8 cellular contexts compared by ENCODE assay signal in genomic region chr6:127484207-127484858, GRCh38. TPM values are rescaled to one million over a fixed set of nuclear protein-coding genes. Genes with fewer than 3 reads are reported as not detected.
DNase-seq lines count a peak whose midpoint lies in the region; ATAC-seq, FAIRE-seq and TF ChIP-seq lines count a peak whose summit lies in the region.

No MANE protein-coding gene starts in this region.

- H3K4me3 ChIP-seq in Karpas-422 (ENCODE audit: low read length) (no peak overlapping the region), GM12878 (peak overlapping the region; percentile 9; the same call in 1 of the 2 replicates)

- H3K27me3 ChIP-seq in Karpas-422 (ENCODE audit: low read length) (no peaks in the 10 kb centered on the region), GM12878 (replicated peaks in 1 of 2; ENCODE audit: control insufficient read depth in 2 of 2, insufficient read depth in 2 of 2, low read length in 1 of 2) (no peaks in the 10 kb centered on the region)

- TF ChIP-seq POLR2A in GM12878 (IDR thresholded peaks at IDR 0.05; ENCODE audit: low read depth, low read length), result no peak

- POLR2A ChIA-PET in GM12878 (lab: Charles Lee), result interaction anchor here (0.8 to 1.1 kb wide), 4 partner anchors 14 to 32 kb away, joined by 3 to 7 read pairs (median 4); no protein-coding TSS in a partner anchor

- BruUV-seq in GM12878 (replicated peaks; lab: Mats Ljungman, UMichigan), result no TSS peak

- 0% methylated on average over 3 of the region's 3 CpGs for WGBS in GM12878 (ENCODE audit: insufficient coverage, insufficient replicate concordance, low lambda C conversion rate, missing lambda C conversion rate)

- CTCF ChIA-PET in GM12878 (lab: Yijun Ruan, JAX), result interaction anchor here (0.7 to 2.6 kb wide), 9 partner anchors 14 to 218 kb away, joined by 3 to 20 read pairs (median 3); partner anchors contain the start of genes KIAA0408 and RNF146

- no peak for TF ChIP-seq RAD21 in GM12878 (IDR thresholded peaks at IDR 0.05; ENCODE audit: insufficient read depth, low read depth, low read length)

- TF ChIP-seq EP300 in GM12878 (IDR thresholded peaks at IDR 0.05; ENCODE audit: borderline replicate concordance in 1 of 2, control insufficient read depth in 1 of 2, low read depth in 2 of 2, low read length in 2 of 2), result no peak; a peak in 1 of 4 replicates

- H3K36me3 ChIP-seq in Karpas-422 (ENCODE audit: insufficient read depth, low read length), result no peaks in the 10 kb centered on the region
- H3K36me3 ChIP-seq in GM12878 (ENCODE audit: control insufficient read depth in 2 of 2, insufficient read depth in 2 of 2, low read length in 1 of 2), result no peaks in the 10 kb centered on the region

- H3K4me2 ChIP-seq in Karpas-422 (ENCODE audit: low read depth, low read length, poor library complexity, severe bottlenecking) (peak overlapping the region; percentile 43), GM12878 (ENCODE audit: control insufficient read depth, insufficient read depth) (peak overlapping the region; percentile 54)

- ATAC-seq in GM18517 (IDR thresholded peaks at IDR 0.05; ENCODE audit: unreplicated experiment) (peak; percentile 99), GM12878 (peak; percentile 98), Right ventricle myocardium inferior (no peak)

- RAD21 ChIA-PET in GM12878 (lab: Charles Lee; ENCODE audit: unreplicated experiment), result interaction anchor here (0.8 to 1.8 kb wide), 12 partner anchors 13 to 221 kb away, joined by 3 to 9 read pairs (median 3); no protein-coding TSS in a partner anchor

- in situ Hi-C loops in GM12878 (cut with MboI), result no loop called here

- intact Hi-C loops in GM12878 (cut with micrococcal nuclease; ENCODE audit: unreplicated experiment), result no loop called here
- intact Hi-C loops in Right ventricle myocardium inferior (cut with DNase I), result no loop called here

- peak; percentile 34 for DNase-seq in H4 (ENCODE audit: low spot score)
- DNase-seq in Karpas-422, result no peak
- peak; percentile 39 for DNase-seq in GM12878 (ENCODE audit: low read depth, low spot score)
- DNase-seq in midbrain (lab: John Stamatoyannopoulos, UW), result peak; percentile 28
- no peak for DNase-seq in nucleus accumbens (lab: John Stamatoyannopoulos, UW)
- no peak for DNase-seq in Right ventricle myocardium inferior (ENCODE audit: missing footprints)
- DNase-seq in NCI-H82 (lab: John Stamatoyannopoulos, UW), result no peak

- H2AFZ ChIP-seq in Karpas-422 (ENCODE audit: low read length) (0 out of 2 replicates have a peak overlapping the region, but pooled peaks have one; percentile 44), GM12878 (ENCODE audit: control insufficient read depth, low read depth, low read length) (peak overlapping the region; percentile 71)

- H3K9ac ChIP-seq in Karpas-422 (ENCODE audit: low read length), result no peak overlapping the region
- H3K9ac ChIP-seq in GM12878 (ENCODE audit: control insufficient read depth, insufficient read depth, low read length), result no peak overlapping the region

- H4K20me1 ChIP-seq in Karpas-422 (ENCODE audit: insufficient read depth, low read depth, low read length), result no peaks in the 10 kb centered on the region
- H4K20me1 ChIP-seq in GM12878 (ENCODE audit: control insufficient read depth, insufficient read depth), result no peaks in the 10 kb centered on the region

- H3K9me3 ChIP-seq in Karpas-422 (ENCODE audit: low read length) (no peaks in the 10 kb centered on the region), GM12878 (replicated peaks; ENCODE audit: control insufficient read depth, insufficient read depth, low read length) (no peaks in the 10 kb centered on the region)

- SMC1A ChIA-PET in GM12878 (lab: Charles Lee; ENCODE audit: uncharacterized antibody, unreplicated experiment), result interaction anchor here (0.7 to 2.7 kb wide), 16 partner anchors 10 to 193 kb away, joined by 3 to 21 read pairs (median 4); no protein-coding TSS in a partner anchor

- H3K9me2 ChIP-seq in Karpas-422 (replicated peaks; ENCODE audit: insufficient read depth, low read length), result no peaks in the 10 kb centered on the region

- FAIRE-seq in GM12878 (lab: Jason Lieb, UNC), result peak; percentile 98

- no peaks in the 10 kb centered on the region for H3K79me2 ChIP-seq in Karpas-422 (ENCODE audit: low read length)
- no peaks in the 10 kb centered on the region for H3K79me2 ChIP-seq in GM12878 (ENCODE audit: control insufficient read depth, insufficient read depth, low read length)

- no peak for TF ChIP-seq CTCF in GM12878 (IDR thresholded peaks at IDR 0.05 in 2 of 3, conservative IDR thresholded peaks at IDR 0.05 in 1 of 3; ENCODE audit: control insufficient read depth in 2 of 3, extremely low read depth in 1 of 3, insufficient read depth in 1 of 3, low read depth in 3 of 3, low read length in 3 of 3)

- H3K27ac ChIP-seq in Karpas-422 (ENCODE audit: low read length) (no peak overlapping the region), GM12878 (ENCODE audit: control insufficient read depth, insufficient read depth) (peak overlapping the region; percentile 19; the same call in 1 of the 2 replicates)

- peaks cover 6% of the 10 kb centered on the region; the same call in 1 of the 2 replicates for H3K4me1 ChIP-seq in Karpas-422 (ENCODE audit: low read length)
- peaks cover 9% of the 10 kb centered on the region for H3K4me1 ChIP-seq in GM12878 (ENCODE audit: control insufficient read depth, insufficient read depth, low read length)

TF ChIP-seq in GM12878, 131 proteins besides CTCF, POLR2A, EP300 and RAD21 (continues in another document):
- TF ChIP-seq, protein P1, sequence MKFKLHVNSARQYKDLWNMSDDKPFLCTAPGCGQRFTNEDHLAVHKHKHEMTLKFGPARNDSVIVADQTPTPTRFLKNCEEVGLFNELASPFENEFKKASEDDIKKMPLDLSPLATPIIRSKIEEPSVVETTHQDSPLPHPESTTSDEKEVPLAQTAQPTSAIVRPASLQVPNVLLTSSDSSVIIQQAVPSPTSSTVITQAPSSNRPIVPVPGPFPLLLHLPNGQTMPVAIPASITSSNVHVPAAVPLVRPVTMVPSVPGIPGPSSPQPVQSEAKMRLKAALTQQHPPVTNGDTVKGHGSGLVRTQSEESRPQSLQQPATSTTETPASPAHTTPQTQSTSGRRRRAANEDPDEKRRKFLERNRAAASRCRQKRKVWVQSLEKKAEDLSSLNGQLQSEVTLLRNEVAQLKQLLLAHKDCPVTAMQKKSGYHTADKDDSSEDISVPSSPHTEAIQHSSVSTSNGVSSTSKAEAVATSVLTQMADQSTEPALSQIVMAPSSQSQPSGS (IDR thresholded peaks at IDR 0.05; ENCODE audit: low read length), result no peak
- TF ChIP-seq CBFB (IDR thresholded peaks at IDR 0.05; ENCODE audit: low read depth) (no peak), RCOR1 (conservative IDR thresholded peaks at IDR 0.05; ENCODE audit: low read depth, low read length) (no peak), HDAC6 (IDR thresholded peaks at IDR 0.05; ENCODE audit: unreplicated experiment) (no peak), MTA2 (IDR thresholded peaks at IDR 0.05; ENCODE audit: low read depth) (0 out of 2 replicates have a peak, but pooled peaks have one; percentile 23), RAD51 (IDR thresholded peaks at IDR 0.05) (peak; percentile 90), ZNF217 (IDR thresholded peaks at IDR 0.05) (peak; percentile 77; the same call in 1 of the 2 replicates), HSF1 (IDR thresholded peaks at IDR 0.05; ENCODE audit: low read depth, low read length) (0 out of 2 replicates have a peak, but pooled peaks have one; percentile 30), IKZF1 (conservative IDR thresholded peaks at IDR 0.05) (0 out of 2 replicates have a peak, but pooled peaks have one; percentile 12), LARP7 (IDR thresholded peaks at IDR 0.05) (no peak), NFIC (IDR thresholded peaks at IDR 0.05; ENCODE audit: low read depth, low read length) (0 out of 2 replicates have a peak, but pooled peaks have one; percentile 40), BHLHE40 (IDR thresholded peaks at IDR 0.05; ENCODE audit: borderline replicate concordance in 1 of 2, low read depth in 2 of 2, low read length in 1 of 2) (no peak), MXI1 (IDR thresholded peaks at IDR 0.05; ENCODE audit: low read depth, low read length) (peak; percentile 45; the same call in 1 of the 2 replicates), ZNF24 (IDR thresholded peaks at IDR 0.05) (peak; percentile 4; the same call in 1 of the 2 replicates), ATF7 (IDR thresholded peaks at IDR 0.05; ENCODE audit: low read depth) (peak; percentile 45; the same call in 1 of the 2 replicates)

RNA-seq across cellular contexts. Expression of gene KIAA0408, which starts 25.1 kb away (rescaled TPM):
- 0.94 and 1.4 TPM in 2 replicates for total RNA-seq in H4 (2014; rRNA removed; shearing (Covaris generic))
- total RNA-seq in Karpas-422 (2014; rRNA removed; shearing (Covaris generic); ENCODE audit: low replicate concordance), result 0.22 TPM in 1 of 2 replicates, not detected in the other
- not detected in 2 replicates for total RNA-seq in GM12878 (2013; cell fraction: nucleolus; rRNA removed)
- total RNA-seq in GM12878 (2014; rRNA removed) (0.06 and 0.11 TPM in 2 replicates), GM12878 (2014; rRNA removed; fragmentation: Illumina TruSeq; extraction: Trizol) (0.04 TPM in 1 of 2 replicates, not detected in the other), GM12878 (2021) (not detected in 2 replicates), Right ventricle myocardium inferior (3.2 TPM)
- polyA plus RNA-seq in GM12878 (2011; ENCODE audit: low read depth), result 0.07 TPM
- polyA plus RNA-seq in GM12878 (2011; rRNA removed) (0.30 and 0.76 TPM in 2 replicates), GM12878 (2014; fragmentation: Illumina TruSeq; extraction: Trizol) (0.07 and 0.10 TPM in 2 replicates), GM12878 (2014; fragmentation: Nextera tagmentation; extraction: Ambion mirVana) (not detected), GM12878 (2014; rRNA removed) (0.03 TPM in 2 replicates), GM12878 (2016; fragmentation: Nextera tagmentation; extraction: Ambion mirVana) (under 1 TPM in 1 of 2 experiments, not detected in 1; 0.10 TPM)
- polyA plus RNA-seq in GM12878 (2011; cell fraction: cytosol; rRNA removed), result 0.25 and 0.28 TPM in 2 replicates
- polyA plus RNA-seq in GM12878 (2011; cell fraction: nucleus; rRNA removed), result 0.83 and 1.1 TPM in 2 replicates
- polyA plus RNA-seq in GM12878 (2012), result 0.07 and 0.34 TPM in 2 replicates
- 0.07 and 0.21 TPM in 2 replicates for polyA minus RNA-seq in GM12878 (2011; rRNA and poly(A)+ RNA removed)
- 0.40 TPM in 1 of 2 replicates, not detected in the other for polyA minus RNA-seq in GM12878 (2011; cell fraction: cytosol; rRNA and poly(A)+ RNA removed)
- polyA minus RNA-seq in GM12878 (2011; cell fraction: nucleus; rRNA and poly(A)+ RNA removed), result 0.12 and 0.38 TPM in 2 replicates

Comparison
In these comparisons a context has a peak if more than half of its experiments do, and no peak if none do; other contexts are left out.
1. DNase-seq: peak in H4 (single experiment), GM12878 (single experiment) and midbrain (single experiment); none in Karpas-422 (single experiment), nucleus accumbens (0 of 56), Right ventricle myocardium inferior (single experiment) and NCI-H82 (single experiment).